8 cellular contexts compared by ENCODE assay signal in genomic region chr14:92613008-92613658, GRCh38.
DNase-seq lines count a peak whose midpoint lies in the region; ATAC-seq and TF ChIP-seq lines count a peak whose summit lies in the region.

No MANE protein-coding gene starts in this region.

- WGBS in adrenal gland, 4 donors = 71 to 80% (median 76%) methylated on average over 11 of the region's 11 CpGs

- intact Hi-C loops in Right ventricle myocardium superior (cut with DNase I) = no loop called here
- intact Hi-C loops in cardiac septum (cut with DNase I) = no loop called here
- intact Hi-C loops in adrenal gland (cut with DNase I) = no loop called here
- intact Hi-C loops in left lung (cut with DNase I) = no loop called here

- TF ChIP-seq CTCF in adrenal gland (IDR thresholded peaks at IDR 0.05) = peak; percentile 30 to 55 (median 48)
- TF ChIP-seq CTCF in left lung (IDR thresholded peaks at IDR 0.05) = peak; percentile 61 to 85

- H3K4me1 ChIP-seq in adrenal gland (replicated peaks in 1 of 2) = peaks cover 0 to 3% of the 10 kb centered on the region in 2 donors
- peaks cover 0 to 33% of the 10 kb centered on the region in 2 donors for H3K4me1 ChIP-seq in left lung

- H3K36me3 ChIP-seq in adrenal gland (replicated peaks in 1 of 2) (no peaks in the 10 kb centered on the region), left lung (peaks cover 0 to 8% of the 10 kb centered on the region in 2 donors)

- DNase-seq in Right ventricle myocardium superior (peak; percentile 70), cardiac septum (ENCODE audit: low spot score) (no peak), T-helper 1 cell (peak in 4 of 5 donors; percentile 36 to 51 (median 38)), adrenal gland (peak in 3 of 7 donors; percentile 33 to 53 (median 34)), left lung (peak in 1 of 2 donors; percentile 83), pons (ENCODE audit: low spot score) (no peak)
- DNase-seq in stimulated activated CD8-positive, alpha-beta memory T cell treated with anti-CD3 and anti-CD28 coated beads, Interleukin-7, amount 100 ng/mL, for 24 hours (ENCODE audit: low read depth) = peak; percentile 55

- ATAC-seq in Right ventricle myocardium superior (ENCODE audit: poor library complexity) = no peak
- ATAC-seq in left lung = peak; percentile 60
- no peak for ATAC-seq in GM21737 (IDR thresholded peaks at IDR 0.05; ENCODE audit: unreplicated experiment)

- H3K27me3 ChIP-seq in adrenal gland (no peaks in the 10 kb centered on the region), left lung (no peaks in the 10 kb centered on the region)

- no peaks in the 10 kb centered on the region for H3K9me3 ChIP-seq in adrenal gland (replicated peaks in 1 of 3)
- no peaks in the 10 kb centered on the region for H3K9me3 ChIP-seq in left lung

- no peak for TF ChIP-seq POLR2A in adrenal gland (IDR thresholded peaks at IDR 0.05)

- no peak overlapping the region for H3K4me3 ChIP-seq in adrenal gland
- no peak overlapping the region for H3K4me3 ChIP-seq in left lung

- H3K27ac ChIP-seq in adrenal gland (no peak overlapping the region), left lung (no peak overlapping the region)

Comparison
In these comparisons a context has a peak if more than half of its experiments do, and no peak if none do; other contexts are left out.
1. DNase-seq: peak in Right ventricle myocardium superior (single experiment), T-helper 1 cell (4 of 5) and stimulated activated CD8-positive, alpha-beta memory T cell treated with anti-CD3 and anti-CD28 coated beads, Interleukin-7, amount 100 ng/mL, for 24 hours (single experiment); none in cardiac septum (single experiment) and pons (single experiment).